15 cellular contexts compared by ENCODE assay signal in the genomic region with DNA sequence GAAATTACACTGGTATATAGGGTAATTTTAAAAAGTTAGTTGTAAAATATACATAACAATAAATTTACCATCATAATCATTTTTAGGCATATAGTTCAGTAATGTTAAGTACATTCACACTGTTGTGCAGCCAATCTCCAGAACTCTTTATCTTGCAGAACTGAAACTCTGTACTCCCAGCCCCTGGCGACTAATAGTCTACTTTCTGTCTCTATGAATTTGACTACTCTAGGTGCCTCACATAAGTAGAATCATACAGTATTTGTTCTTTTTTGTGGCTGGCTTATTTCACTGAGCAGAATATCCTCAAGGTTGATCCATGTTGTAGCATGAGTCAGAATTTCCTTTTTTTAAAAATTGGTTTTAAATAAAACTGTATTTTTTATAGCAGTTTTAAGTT. TPM values are rescaled to one million over a fixed set of nuclear protein-coding genes. Genes with fewer than 3 reads are reported as not detected.
DNase-seq lines count a peak whose midpoint lies in the region; ATAC-seq lines count a peak whose summit lies in the region.
"Had no signal": no experiment of that assay in that cellular context is flagged by ENCODE, and none has a peak within 500 bp of the region (broad histone marks: within the 10 kb centered on the region; RNA-seq: fewer than 3 reads in every experiment).

No MANE protein-coding gene starts in this region.

- H3K36me3 Mint-ChIP-seq in activated T-cell treated with anti-CD3 and anti-CD28 coated beads, Interleukin-2, amount 50 U/mL, for 4 hours (ENCODE audit: insufficient read depth) = peaks cover 29% of the 10 kb centered on the region
- H3K36me3 Mint-ChIP-seq in stimulated activated effector memory CD8-positive, alpha-beta T cell treated with anti-CD3 and anti-CD28 coated beads, Interleukin-12 subunit alpha, Interleukin-12 subunit beta, amount 100 ng/mL, for 72 hours = peaks cover 22% of the 10 kb centered on the region

- H3K4me1 Mint-ChIP-seq in activated T-cell treated with anti-CD3 and anti-CD28 coated beads, Interleukin-2, amount 50 U/mL, for 4 hours (ENCODE audit: low read depth) = peaks cover 33% of the 10 kb centered on the region
- H3K4me1 Mint-ChIP-seq in stimulated activated effector memory CD8-positive, alpha-beta T cell treated with anti-CD3 and anti-CD28 coated beads, Interleukin-12 subunit alpha, Interleukin-12 subunit beta, amount 100 ng/mL, for 72 hours = peaks cover 45% of the 10 kb centered on the region

- ATAC-seq in activated T-cell treated with anti-CD3 and anti-CD28 coated beads, Interleukin-2, amount 50 U/mL, for 4 hours = peak; percentile 73 to 75
- ATAC-seq in GM21526 (IDR thresholded peaks at IDR 0.05; ENCODE audit: low FRiP score, unreplicated experiment) (peak; percentile 61), HG03457 (IDR thresholded peaks at IDR 0.05; ENCODE audit: unreplicated experiment) (peak; percentile 61)
- ATAC-seq in stimulated activated effector memory CD8-positive, alpha-beta T cell treated with anti-CD3 and anti-CD28 coated beads, Interleukin-12 subunit alpha, Interleukin-12 subunit beta, amount 100 ng/mL, for 72 hours = peak; percentile 55
- ATAC-seq: left ventricle myocardium superior had no signal

- no peak overlapping the region for H3K27ac Mint-ChIP-seq in stimulated activated effector memory CD8-positive, alpha-beta T cell treated with anti-CD3 and anti-CD28 coated beads, Interleukin-12 subunit alpha, Interleukin-12 subunit beta, amount 100 ng/mL, for 72 hours
- H3K27ac Mint-ChIP-seq: CD4-positive, alpha-beta T cell had no signal

- no peaks in the 10 kb centered on the region for H3K9me3 Mint-ChIP-seq in activated T-cell treated with anti-CD3 and anti-CD28 coated beads, Interleukin-2, amount 50 U/mL, for 4 hours
- H3K9me3 Mint-ChIP-seq in stimulated activated effector memory CD8-positive, alpha-beta T cell treated with anti-CD3 and anti-CD28 coated beads, Interleukin-12 subunit alpha, Interleukin-12 subunit beta, amount 100 ng/mL, for 72 hours = no peaks in the 10 kb centered on the region
- H3K9me3 Mint-ChIP-seq: CD4-positive, alpha-beta T cell had no signal

- H3K4me3 Mint-ChIP-seq in activated T-cell treated with anti-CD3 and anti-CD28 coated beads, Interleukin-2, amount 50 U/mL, for 4 hours = no peak overlapping the region
- H3K4me3 Mint-ChIP-seq in stimulated activated effector memory CD8-positive, alpha-beta T cell treated with anti-CD3 and anti-CD28 coated beads, Interleukin-12 subunit alpha, Interleukin-12 subunit beta, amount 100 ng/mL, for 72 hours = no peak overlapping the region
- H3K4me3 Mint-ChIP-seq: CD4-positive, alpha-beta T cell had no signal

- no peak for DNase-seq in activated T-cell treated with anti-CD3 and anti-CD28 coated beads, Interleukin-2, amount 50 U/mL, for 4 hours
- DNase-seq in activated T-cell treated with anti-CD3 and anti-CD28 coated beads, Interleukin-2, amount 50 U/mL, for 1 hour = no peak
- DNase-seq in stimulated activated effector memory CD8-positive, alpha-beta T cell treated with anti-CD3 and anti-CD28 coated beads, Interleukin-12 subunit alpha, Interleukin-12 subunit beta, amount 100 ng/mL, for 72 hours (ENCODE audit: low spot score in 2 of 2) = no peak
- DNase-seq in T-helper 2 cell (no peak), AML-193 (lab: John Stamatoyannopoulos, UW) (no peak), NCI-H1694 treated with DMSO at 0.1 percent for 48 hours (lab: John Stamatoyannopoulos, UW) (no peak)
- DNase-seq: ACHN; activated CD4-positive, alpha-beta T cell treated with anti-CD3 and anti-CD28 coated beads, Interleukin-2, amount 50 U/mL, for 1 hour; CD4-positive, alpha-beta T cell; foreskin melanocyte; KBM-7; left ventricle myocardium superior; SHP77 had no signal

- H3K27me3 Mint-ChIP-seq in activated T-cell treated with anti-CD3 and anti-CD28 coated beads, Interleukin-2, amount 50 U/mL, for 4 hours (ENCODE audit: low read depth) = no peaks in the 10 kb centered on the region
- H3K27me3 Mint-ChIP-seq: CD4-positive, alpha-beta T cell had no signal

RNA-seq across cellular contexts. Expression of a gene that starts 41.4 kb away (rescaled TPM):
- 10 to 100 TPM; 18.0 to 18.3 (median 18.3) TPM for total RNA-seq in activated T-cell treated with anti-CD3 and anti-CD28 coated beads, Interleukin-2, amount 50 U/mL, for 4 hours
